In the genomic region with DNA sequence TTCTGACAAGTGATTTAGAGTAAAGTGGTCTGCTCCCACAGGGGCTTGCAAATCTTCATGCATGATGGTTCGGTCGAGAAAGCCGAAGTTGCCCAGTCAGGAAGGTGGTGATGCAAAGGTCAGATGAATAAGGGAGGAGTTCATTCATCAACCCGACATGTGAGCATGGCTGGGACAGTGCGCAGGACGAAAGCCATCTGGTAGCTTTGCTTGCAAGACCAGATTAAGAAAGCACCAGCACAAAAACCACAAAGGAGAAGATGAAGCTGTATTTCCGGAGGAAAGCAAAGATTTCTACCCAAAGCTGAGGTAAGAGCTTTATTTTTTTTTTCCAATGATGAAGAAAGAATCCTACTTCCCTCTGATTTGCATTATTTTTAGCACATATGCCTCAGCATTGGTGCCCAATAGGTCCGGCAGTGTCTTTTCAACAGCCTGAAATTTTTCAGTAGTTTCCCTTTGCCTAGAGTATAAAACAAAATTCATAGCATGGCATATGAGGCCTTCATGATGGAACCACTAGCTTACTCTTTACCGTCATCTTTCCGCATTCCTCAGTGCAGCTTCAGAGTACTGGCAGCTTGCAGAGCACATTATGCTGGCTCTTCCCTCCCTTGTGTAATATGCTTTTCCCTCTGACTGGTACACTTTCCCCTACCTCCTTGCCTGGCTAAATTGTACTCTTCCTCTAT, we compare ENCODE assay signal across 15 cellular contexts.
DNase-seq lines count a peak whose midpoint lies in the region; ATAC-seq and TF ChIP-seq lines count a peak whose summit lies in the region.
"Had no signal": no experiment of that assay in that cellular context is flagged by ENCODE, and none has a peak within 500 bp of the region (broad histone marks: within the 10 kb centered on the region; RNA-seq: fewer than 3 reads in every experiment).

No MANE protein-coding gene starts in this region.

- H2AFZ ChIP-seq in mammary epithelial cell (ENCODE audit: low read depth, low read length): no peak overlapping the region

- 25 to 55% methylated on average over 10 of the region's 10 CpGs for WGBS in lung, 2 donors
- 54 to 59% methylated on average over 10 of the region's 10 CpGs for WGBS in upper lobe of left lung, 2 donors
- 92% methylated on average over 10 of the region's 10 CpGs for WGBS in mammary epithelial cell (ENCODE audit: low coverage, missing lambda C conversion rate)

- no peak overlapping the region for H3K4me2 ChIP-seq in mammary epithelial cell (ENCODE audit: insufficient read depth, low read depth, low read length)

- H3K9me3 ChIP-seq in lung (ENCODE audit: control insufficient read depth in 2 of 2, insufficient read depth in 1 of 2, low read length in 1 of 2) (no peaks in the 10 kb centered on the region), upper lobe of left lung (no peaks in the 10 kb centered on the region), mammary epithelial cell (replicated peaks; ENCODE audit: insufficient read depth, low read length) (no peaks in the 10 kb centered on the region)
- H3K9me3 ChIP-seq: breast epithelium, psoas muscle had no signal

- H4K20me1 ChIP-seq in mammary epithelial cell (ENCODE audit: insufficient read depth, low read length): no peaks in the 10 kb centered on the region

- H3K27me3 ChIP-seq in lung (ENCODE audit: control insufficient read depth, insufficient read depth) (no peaks in the 10 kb centered on the region), upper lobe of left lung (no peaks in the 10 kb centered on the region), mammary epithelial cell (ENCODE audit: insufficient read depth, low read length) (no peaks in the 10 kb centered on the region)
- H3K27me3 ChIP-seq: breast epithelium had no signal

- peak in 2 of 4 donors; percentile 12 to 23 for TF ChIP-seq EP300 in upper lobe of left lung (IDR thresholded peaks at IDR 0.05)

- peak overlapping the region in 1 of 2 donors; percentile 32 for H3K27ac ChIP-seq in lung (ENCODE audit: low read depth in 1 of 2, low read length in 1 of 2)
- H3K27ac ChIP-seq in upper lobe of left lung: peak overlapping the region; percentile 6 to 44 (median 29)
- H3K27ac ChIP-seq in mammary epithelial cell (ENCODE audit: insufficient read depth, low read depth, low read length): no peak overlapping the region
- H3K27ac ChIP-seq: breast epithelium, psoas muscle had no signal

- no peaks in the 10 kb centered on the region for H3K79me2 ChIP-seq in mammary epithelial cell (ENCODE audit: insufficient read depth, low read length)

- intact Hi-C loops in mammary epithelial cell (cut with micrococcal nuclease): no loop called here

- no peak for TF ChIP-seq POLR2A in NB4 (IDR thresholded peaks at IDR 0.05; ENCODE audit: extremely low read depth, insufficient read length)
- TF ChIP-seq POLR2A in upper lobe of left lung (IDR thresholded peaks at IDR 0.05): no peak

- TF ChIP-seq CTCF in NB4 (IDR thresholded peaks at IDR 0.05; ENCODE audit: low read depth, low read length) (no peak), lung (IDR thresholded peaks at IDR 0.05; ENCODE audit: control extremely low read depth, extremely low read depth) (no peak), upper lobe of left lung (IDR thresholded peaks at IDR 0.05) (no peak), mammary epithelial cell (conservative IDR thresholded peaks at IDR 0.05 in 1 of 2, IDR thresholded peaks at IDR 0.05 in 1 of 2; ENCODE audit: extremely low read depth in 1 of 2, insufficient read depth in 1 of 2, low read depth in 1 of 2, low read length in 2 of 2) (no peak)

- H3K36me3 ChIP-seq in lung (ENCODE audit: control insufficient read depth in 2 of 2, insufficient read depth in 2 of 2, low read length in 2 of 2) (no peaks in the 10 kb centered on the region), upper lobe of left lung (no peaks in the 10 kb centered on the region), mammary epithelial cell (ENCODE audit: insufficient read depth, low read length) (no peaks in the 10 kb centered on the region)
- H3K36me3 ChIP-seq: breast epithelium had no signal

- no TSS peak for BruUV-seq in mammary epithelial cell (replicated peaks; lab: Mats Ljungman, UMichigan)

- no peak overlapping the region for H3K9ac ChIP-seq in mammary epithelial cell (ENCODE audit: insufficient read depth, low read length)

- no peak overlapping the region for H3K4me3 ChIP-seq in NB4 (ENCODE audit: low read depth, low read length)
- H3K4me3 ChIP-seq in lung: no peak overlapping the region
- no peak overlapping the region for H3K4me3 ChIP-seq in upper lobe of left lung
- H3K4me3 ChIP-seq in mammary epithelial cell (replicated peaks in 1 of 3; ENCODE audit: insufficient read depth in 1 of 3, low read depth in 2 of 3, low read length in 3 of 3): no peak overlapping the region
- H3K4me3 ChIP-seq: breast epithelium, psoas muscle had no signal

- in situ Hi-C loops in mammary epithelial cell (cut with MboI; ENCODE audit: low sequenced_read_pairs in 2 of 2): no loop called here

- dilution Hi-C loops in mammary epithelial cell (cut with HindIII; ENCODE audit: low sequenced_read_pairs): no loop called here

- ATAC-seq in lung (ENCODE audit: insufficient read depth, low FRiP score): peak; percentile 48
- ATAC-seq in upper lobe of left lung (ENCODE audit: low FRiP score in 2 of 2): peak; percentile 71 to 78

- peaks cover 0 to 9% of the 10 kb centered on the region in 2 donors for H3K4me1 ChIP-seq in lung (ENCODE audit: control insufficient read depth in 2 of 2, insufficient read depth in 2 of 2, low read length in 2 of 2)
- H3K4me1 ChIP-seq in upper lobe of left lung: peaks cover 14 to 43% (median 17%) of the 10 kb centered on the region in 4 donors
- no peaks in the 10 kb centered on the region for H3K4me1 ChIP-seq in mammary epithelial cell (ENCODE audit: insufficient read depth, low read length)
- H3K4me1 ChIP-seq: psoas muscle had no signal

- DNase-seq in NB4 (ENCODE audit: low read depth) (peak; percentile 75), amniotic epithelial cell (ENCODE audit: low read depth) (peak; percentile 21), lung (ENCODE audit: low spot score) (peak; percentile 64), upper lobe of left lung (peak in 1 of 2 donors; percentile 73), mammary epithelial cell (no peak), NCI-H510A (lab: John Stamatoyannopoulos, UW) (no peak), activated gamma-delta T cell (lab: John Stamatoyannopoulos, UW) (no peak)
- DNase-seq: activated naive CD4-positive, alpha-beta T cell; CD8-positive, alpha-beta memory T cell; effector memory CD4-positive, alpha-beta T cell; NCI-H1417 treated with DMSO at 0.1 percent for 48 hours; NCI-H524 treated with DMSO at 0.1 percent for 48 hours; psoas muscle; stimulated activated CD4-positive, alpha-beta T cell treated with anti-CD3 and anti-CD28 coated beads, Interleukin-2, amount 100 ng/mL, for 48 hours had no signal

- CTCF ChIA-PET in mammary epithelial cell (lab: Charles Lee; ENCODE audit: low non-redundant PET): no interaction called here

Comparison
In these comparisons a context has a peak if more than half of its experiments do, and no peak if none do; other contexts are left out.
1. DNase-seq: peak in NB4 (single experiment), amniotic epithelial cell (single experiment) and lung (single experiment); none in mammary epithelial cell (single experiment), NCI-H510A (single experiment) and activated gamma-delta T cell (single experiment).